ENCODE assay signal across 13 cellular contexts in the genomic region with DNA sequence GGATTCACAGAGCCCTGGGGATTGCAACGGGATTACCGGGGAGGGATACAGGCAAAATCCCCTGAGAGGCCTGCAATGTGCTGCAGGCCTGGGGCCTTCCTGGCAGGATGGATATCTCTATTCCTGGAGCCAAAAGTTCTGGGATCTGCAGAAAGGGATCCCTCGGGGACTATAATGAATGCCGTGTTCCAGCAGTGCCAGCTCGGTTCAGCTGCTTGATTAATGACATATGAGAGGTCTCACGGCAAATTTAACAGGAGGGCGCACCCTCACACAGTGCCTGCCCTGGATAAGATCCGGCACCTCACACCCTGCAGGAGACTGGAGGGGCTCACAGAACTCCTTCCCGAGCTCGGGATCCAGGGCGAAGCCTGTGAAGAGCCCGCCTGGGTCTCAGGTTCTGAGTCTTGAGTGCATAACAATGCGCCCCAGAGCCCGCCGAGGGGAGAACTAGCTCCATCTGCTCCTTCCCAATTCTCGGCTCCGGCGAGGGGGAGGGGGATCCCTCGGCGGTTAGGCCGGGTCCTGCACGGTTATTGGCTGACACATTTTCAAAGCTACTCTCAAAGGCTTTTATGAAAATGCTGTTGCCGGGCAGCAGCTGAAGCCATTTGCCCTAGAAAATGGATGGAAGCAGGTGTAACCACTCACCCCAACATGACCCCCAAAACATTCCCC. TPM values are rescaled to one million over a fixed set of nuclear protein-coding genes. Genes with fewer than 3 reads are reported as not detected.
A peak's percentile ranks its signal among the peaks of the same experiment; 100 is the strongest.
DNase-seq lines count a peak whose midpoint lies in the region; ATAC-seq lines count a peak whose summit lies in the region.
"Had no signal": no experiment of that assay in that cellular context is flagged by ENCODE, and none has a peak within 500 bp of the region (broad histone marks: within the 10 kb centered on the region; RNA-seq: fewer than 3 reads in every experiment).

No MANE protein-coding gene starts in this region.

- DNase-seq in G401 (ENCODE audit: low spot score) (peak; percentile 62), NCI-H524 (lab: John Stamatoyannopoulos, UW) (peak; percentile 91 to 95), fibroblast of gingiva (ENCODE audit: low read depth) (peak; percentile 71), neuronal stem cell (ENCODE audit: low spot score) (peak; percentile 35), EL (no peak)
- no peak for DNase-seq in activated T-cell treated with anti-CD3 and anti-CD28 coated beads, Interleukin-2, amount 50 U/mL, for 48 hours
- DNase-seq: activated gamma-delta T cell; CD8-positive, alpha-beta T cell; stimulated activated CD4-positive, alpha-beta T cell treated with anti-CD3 and anti-CD28 coated beads, Interleukin-4, amount 100 ng/mL, for 24 hours had no signal

- no peak overlapping the region for H2BK120ac ChIP-seq in neuronal stem cell (ENCODE audit: low read depth, low read length)

- in situ Hi-C loops in G401 (cut with HindIII; ENCODE audit: low sequenced_read_pairs), result no loop called here

- H3K4me3 ChIP-seq in neuronal stem cell (ENCODE audit: low read length in 2 of 2), result no peak overlapping the region

- no peak overlapping the region for H3K4me2 ChIP-seq in neuronal stem cell (ENCODE audit: insufficient read depth, low read length, poor library complexity, severe bottlenecking)

- peak overlapping the region; percentile 92 for H3K18ac ChIP-seq in neuronal stem cell (ENCODE audit: low read length)

- no peak overlapping the region for H2AK5ac ChIP-seq in neuronal stem cell (ENCODE audit: low read depth, low read length)

- no peaks in the 10 kb centered on the region for H3K79me1 ChIP-seq in neuronal stem cell (ENCODE audit: low read depth, low read length)

- H2BK12ac ChIP-seq in neuronal stem cell (ENCODE audit: low read length), result no peak overlapping the region

- WGBS in neuronal stem cell (ENCODE audit: extremely low coverage in 2 of 2, insufficient read length in 2 of 2, insufficient replicate concordance in 1 of 2), 2 donors, result no CpG with 5 or more reads among the region's 23 CpGs

- peaks cover 6 to 14% of the 10 kb centered on the region in 2 donors for H3K4me1 ChIP-seq in neuronal stem cell (ENCODE audit: control insufficient read depth in 2 of 2, insufficient read depth in 1 of 2, low read depth in 1 of 2, low read length in 2 of 2)
- H3K4me1 ChIP-seq: upper lobe of left lung had no signal

- H2BK15ac ChIP-seq in neuronal stem cell (ENCODE audit: low read length), result peak overlapping the region; percentile 40

- H3K23ac ChIP-seq in neuronal stem cell (ENCODE audit: low read depth, low read length, poor library complexity), result no peak overlapping the region

- H3K4ac ChIP-seq in neuronal stem cell (ENCODE audit: low read length), result no peak overlapping the region

- peak overlapping the region; percentile 41 for H3K27ac ChIP-seq in neuronal stem cell (replicated peaks; ENCODE audit: low read length)
- H3K27ac ChIP-seq: upper lobe of left lung had no signal

- peak overlapping the region; percentile 72 for H2AFZ ChIP-seq in neuronal stem cell (ENCODE audit: low read length)

- H2BK5ac ChIP-seq in neuronal stem cell (ENCODE audit: low read length), result peak overlapping the region; percentile 21

- H4K91ac ChIP-seq in neuronal stem cell (ENCODE audit: low read depth, low read length, poor library complexity), result no peak overlapping the region

- peak overlapping the region; percentile 2 for H3K9ac ChIP-seq in neuronal stem cell (ENCODE audit: low read depth, low read length, poor library complexity)

- no peaks in the 10 kb centered on the region for H3K9me3 ChIP-seq in neuronal stem cell (replicated peaks in 1 of 2; ENCODE audit: control insufficient read depth in 2 of 2, insufficient read depth in 1 of 2, low read depth in 1 of 2, low read length in 2 of 2)
- H3K9me3 ChIP-seq: upper lobe of left lung had no signal

- ATAC-seq in GM19324 (IDR thresholded peaks at IDR 0.05; ENCODE audit: low FRiP score, unreplicated experiment) (no peak), GM21576 (IDR thresholded peaks at IDR 0.05; ENCODE audit: unreplicated experiment) (no peak)
- ATAC-seq: CD8-positive, alpha-beta T cell had no signal

- no peak overlapping the region for H3K14ac ChIP-seq in neuronal stem cell (ENCODE audit: low read length)

- no peak overlapping the region for H4K8ac ChIP-seq in neuronal stem cell (ENCODE audit: low read depth, low read length)

- no peaks in the 10 kb centered on the region for H3K36me3 ChIP-seq in neuronal stem cell (replicated peaks in 1 of 2; ENCODE audit: control insufficient read depth in 2 of 2, insufficient read depth in 2 of 2, low read length in 2 of 2)
- H3K36me3 ChIP-seq: upper lobe of left lung had no signal

- H3K27me3 ChIP-seq in neuronal stem cell (ENCODE audit: control insufficient read depth in 3 of 3, insufficient read depth in 3 of 3, low read depth in 1 of 3, low read length in 3 of 3), result peaks cover 0 to 3% (median 0%) of the 10 kb centered on the region in 3 experiments
- H3K27me3 ChIP-seq: upper lobe of left lung had no signal

RNA-seq across cellular contexts. Expression of gene RGS8, which starts 15.4 kb away (rescaled TPM):
- not detected in 2 replicates for total RNA-seq in G401 (2014; rRNA removed; shearing (Covaris generic))
- polyA plus RNA-seq in neuronal stem cell (2013, experiment 1 of 2), result 0.56 TPM
- 0.50 TPM for polyA plus RNA-seq in neuronal stem cell (2013, experiment 2 of 2)
- total RNA-seq: CD8-positive, alpha-beta T cell; mononuclear cell had no signal

Comparison
In these comparisons a context has a peak if more than half of its experiments do, and no peak if none do; other contexts are left out.
1. DNase-seq: peak in G401 (single experiment), NCI-H524 (2 of 2), fibroblast of gingiva (single experiment) and neuronal stem cell (single experiment); none in EL (single experiment) and activated T-cell treated with anti-CD3 and anti-CD28 coated beads, Interleukin-2, amount 50 U/mL, for 48 hours (0 of 2).